ENCODE assay signal across 19 cellular contexts in genomic region chr17:29344201-29344856, GRCh38.
"Had no signal": no experiment of that assay in that cellular context is flagged by ENCODE, and none has a peak within 500 bp of the region (broad histone marks: within the 10 kb centered on the region; RNA-seq: fewer than 3 reads in every experiment).

No MANE protein-coding gene starts in this region.

- H3K27ac ChIP-seq: epithelial cell of prostate, gastroesophageal sphincter, heart right ventricle, transverse colon, VCaP had no signal

- H3K9me3 Mint-ChIP-seq: activated naive CD4-positive, alpha-beta T cell treated with anti-CD3 and anti-CD28 coated beads, Interleukin-2, amount 10 ng/mL, durations not matched to agents 7 days and 5 days; memory B cell; natural killer cell; T-cell had no signal

- H3K27ac Mint-ChIP-seq: activated naive CD4-positive, alpha-beta T cell treated with anti-CD3 and anti-CD28 coated beads, Interleukin-2, amount 10 ng/mL, durations not matched to agents 7 days and 5 days; memory B cell; natural killer cell; T-cell had no signal

- H3K4me3 ChIP-seq: gastroesophageal sphincter, heart right ventricle, transverse colon had no signal

- DNase-seq: activated CD4-positive, alpha-beta T cell treated with anti-CD3 and anti-CD28 coated beads, Interleukin-2, amount 50 U/mL, for 48 hours; activated naive CD4-positive, alpha-beta T cell treated with anti-CD3 and anti-CD28 coated beads, Interleukin-2, amount 10 ng/mL, durations not matched to agents 7 days and 5 days; heart right ventricle; kidney; left ventricle myocardium superior; natural killer cell; right cardiac atrium; small intestine; stimulated activated CD4-positive, alpha-beta T cell treated with anti-CD3 and anti-CD28 coated beads, Interleukin-4, amount 100 ng/mL, for 4 hours; stimulated activated CD8-positive, alpha-beta memory T cell treated with anti-CD3 and anti-CD28 coated beads, Interleukin-4, amount 100 ng/mL, for 48 hours; stimulated activated naive CD4-positive, alpha-beta T cell treated with Interleukin-2 at 50 U/mL for 16 hours; substantia nigra; T-cell; T1000; transverse colon had no signal

- H3K36me3 Mint-ChIP-seq: activated naive CD4-positive, alpha-beta T cell treated with anti-CD3 and anti-CD28 coated beads, Interleukin-2, amount 10 ng/mL, durations not matched to agents 7 days and 5 days; memory B cell; natural killer cell; T-cell had no signal

- H3K4me1 Mint-ChIP-seq: natural killer cell had no signal

- H3K4me1 ChIP-seq: gastroesophageal sphincter, transverse colon had no signal

- H3K9me3 ChIP-seq: gastroesophageal sphincter, heart right ventricle, transverse colon had no signal

- H3K36me3 ChIP-seq: gastroesophageal sphincter, heart right ventricle, transverse colon had no signal

- H3K4me3 Mint-ChIP-seq: activated naive CD4-positive, alpha-beta T cell treated with anti-CD3 and anti-CD28 coated beads, Interleukin-2, amount 10 ng/mL, durations not matched to agents 7 days and 5 days; memory B cell; natural killer cell; T-cell had no signal
